In genomic region chr20:35663813-35664543, GRCh38 we compare ENCODE assay signal across 8 cellular contexts. TPM values are rescaled to one million over a fixed set of nuclear protein-coding genes. Genes with fewer than 3 reads are reported as not detected.
DNase-seq lines count a peak whose midpoint lies in the region; ATAC-seq and TF ChIP-seq lines count a peak whose summit lies in the region.

No MANE protein-coding gene starts in this region.

- intact Hi-C loops in lower lobe of right lung (cut with DNase I): no loop called here

- peak; percentile 50 to 88 (median 85) for DNase-seq in NCI-H1417 (lab: John Stamatoyannopoulos, UW)
- DNase-seq in NCI-H1417 treated with DMSO at 0.1 percent for 48 hours (lab: John Stamatoyannopoulos, UW): no peak
- peak; percentile 44 for DNase-seq in NCI-H2171 (lab: John Stamatoyannopoulos, UW)
- DNase-seq in activated CD4-positive, alpha-beta T cell treated with anti-CD3 and anti-CD28 coated beads for 48 hours: peak; percentile 73
- DNase-seq in choroid plexus epithelial cell (ENCODE audit: low read depth): peak; percentile 46
- DNase-seq in lower lobe of right lung: peak; percentile 56
- DNase-seq in stimulated activated CD8-positive, alpha-beta memory T cell treated with anti-CD3 and anti-CD28 coated beads, Interleukin-12 subunit alpha, Interleukin-12 subunit beta, amount 100 ng/mL, for 24 hours (ENCODE audit: extremely low read depth): peak; percentile 16

- TF ChIP-seq CTCF in choroid plexus epithelial cell (conservative IDR thresholded peaks at IDR 0.05; ENCODE audit: low read depth, low read length) (no peak), lower lobe of right lung (IDR thresholded peaks at IDR 0.05) (no peak)

- H3K4me3 ChIP-seq in choroid plexus epithelial cell (ENCODE audit: low read depth, low read length): peak overlapping the region; percentile 77
- peak overlapping the region; percentile 81 for H3K4me3 ChIP-seq in lower lobe of right lung

- peak overlapping the region; percentile 98 for H3K27ac ChIP-seq in lower lobe of right lung

- no peaks in the 10 kb centered on the region for H3K9me3 ChIP-seq in lower lobe of right lung

- H3K36me3 ChIP-seq in lower lobe of right lung: peaks cover 8% of the 10 kb centered on the region

- no peaks in the 10 kb centered on the region for H3K27me3 ChIP-seq in lower lobe of right lung (ENCODE audit: low read depth)

- peak; percentile 23 for ATAC-seq in HG02763 (IDR thresholded peaks at IDR 0.05; ENCODE audit: unreplicated experiment)
- ATAC-seq in lower lobe of right lung: peak; percentile 70 to 75

- H3K4me1 ChIP-seq in lower lobe of right lung: peaks cover 46% of the 10 kb centered on the region

RNA-seq across cellular contexts. Expression of gene CPNE1, which starts 0.7 kb away (rescaled TPM):
- total RNA-seq in lower lobe of right lung: 154 TPM

RNA-seq across cellular contexts. Expression of gene RBM12, which starts 0.7 kb away (rescaled TPM):
- 70.5 TPM for total RNA-seq in lower lobe of right lung

RNA-seq across cellular contexts. Expression of gene NFS1, which starts 35.2 kb away (rescaled TPM):
- total RNA-seq in lower lobe of right lung: 22.2 TPM

RNA-seq across cellular contexts. Expression of gene ROMO1, which starts 35.2 kb away (rescaled TPM):
- total RNA-seq in lower lobe of right lung: 81.7 TPM

RNA-seq across cellular contexts. Expression of gene SPAG4, which starts 48.3 kb away (rescaled TPM):
- 4.2 TPM for total RNA-seq in lower lobe of right lung
